23 cellular contexts compared by ENCODE assay signal in the genomic region with DNA sequence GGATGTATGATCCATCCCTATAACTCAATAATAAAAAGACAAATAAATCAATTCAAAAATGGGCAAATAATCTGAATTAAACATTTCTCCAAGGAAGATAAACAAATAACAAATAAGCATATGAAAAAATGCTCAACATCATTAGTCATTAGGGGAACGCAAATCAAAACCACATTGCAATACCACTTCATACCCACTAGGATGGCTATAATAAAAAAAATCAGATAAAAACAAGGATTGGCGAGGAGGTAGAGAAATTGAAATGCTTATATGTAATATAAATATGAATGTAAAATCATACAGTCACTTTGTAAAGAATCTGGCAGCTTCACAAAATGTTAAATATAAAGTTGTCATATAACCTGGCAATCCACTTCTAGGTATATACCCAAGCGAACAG. TPM values are rescaled to one million over a fixed set of nuclear protein-coding genes. Genes with fewer than 3 reads are reported as not detected.
A peak's percentile ranks its signal among the peaks of the same experiment; 100 is the strongest.
DNase-seq lines count a peak whose midpoint lies in the region; ATAC-seq and TF ChIP-seq lines count a peak whose summit lies in the region.
"Had no signal": no experiment of that assay in that cellular context is flagged by ENCODE, and none has a peak within 500 bp of the region (broad histone marks: within the 10 kb centered on the region; RNA-seq: fewer than 3 reads in every experiment).

No MANE protein-coding gene starts in this region.

- H3K27me3 ChIP-seq in SK-N-SH (ENCODE audit: insufficient read depth) (no peaks in the 10 kb centered on the region; the same call in 1 of the 2 replicates), PC-3 (ENCODE audit: low read length) (no peaks in the 10 kb centered on the region), upper lobe of right lung (peaks cover 15% of the 10 kb centered on the region), SJCRH30 (no peaks in the 10 kb centered on the region)
- H3K27me3 ChIP-seq: Peyer's patch had no signal

- no peaks in the 10 kb centered on the region for H3K9me3 ChIP-seq in SK-N-SH
- H3K9me3 ChIP-seq in PC-3 (ENCODE audit: low read length): no peaks in the 10 kb centered on the region
- no peaks in the 10 kb centered on the region for H3K9me3 ChIP-seq in upper lobe of right lung
- no peaks in the 10 kb centered on the region for H3K9me3 ChIP-seq in SJCRH30 (replicated peaks)
- H3K9me3 ChIP-seq: gastroesophageal sphincter, mucosa of descending colon, neutrophil, Peyer's patch, thoracic aorta had no signal

- no peak overlapping the region for H3K27ac ChIP-seq in SK-N-SH (ENCODE audit: low read depth in 2 of 2, low read length in 1 of 2)
- no peak overlapping the region for H3K27ac ChIP-seq in PC-3 (ENCODE audit: low read length)
- no peak overlapping the region for H3K27ac ChIP-seq in upper lobe of right lung
- H3K27ac ChIP-seq in SJCRH30: no peak overlapping the region
- H3K27ac ChIP-seq: gastroesophageal sphincter, neutrophil, Peyer's patch, thoracic aorta had no signal

- no peaks in the 10 kb centered on the region for H4K20me1 ChIP-seq in SK-N-SH (ENCODE audit: insufficient read depth)
- no peaks in the 10 kb centered on the region for H4K20me1 ChIP-seq in PC-3 (ENCODE audit: low read length)

- no peak for TF ChIP-seq EP300 in SK-N-SH (IDR thresholded peaks at IDR 0.05; ENCODE audit: borderline replicate concordance in 1 of 2, low read depth in 1 of 2, low read length in 1 of 2)

- TF ChIP-seq RAD21 in SK-N-SH (IDR thresholded peaks at IDR 0.05; ENCODE audit: low read length): no peak

- H3K79me2 ChIP-seq in SK-N-SH (ENCODE audit: insufficient read depth): no peaks in the 10 kb centered on the region
- no peaks in the 10 kb centered on the region for H3K79me2 ChIP-seq in PC-3 (ENCODE audit: low read length)

- CTCF ChIA-PET in SK-N-SH (lab: Yijun Ruan, JAX): interaction anchor here (1.0 kb wide), 1 partner anchor 259 kb away, joined by 3 read pairs; no protein-coding TSS in a partner anchor
- CTCF ChIA-PET in PC-3 (lab: Charles Lee): no interaction called here

- DNase-seq in SK-N-SH: no peak
- peak; percentile 22 for DNase-seq in PC-3
- DNase-seq in fibroblast of mammary gland (ENCODE audit: low read depth): peak; percentile 17
- DNase-seq in upper lobe of right lung: no peak
- no peak for DNase-seq in NCI-H2081 treated with DMSO at 0.1 percent for 48 hours (lab: John Stamatoyannopoulos, UW)
- DNase-seq in activated naive CD4-positive, alpha-beta T cell (lab: John Stamatoyannopoulos, UW): no peak
- no peak for DNase-seq in SJCRH30
- DNase-seq: activated CD4-positive, alpha-beta T cell treated with anti-CD3 and anti-CD28 coated beads for 4 hours; activated effector memory CD4-positive, alpha-beta T cell treated with Interleukin-2 at 50 U/mL for 16 hours; CD8-positive, alpha-beta T cell; KBM-7; mucosa of descending colon; NCI-H1105 treated with DMSO at 0.1 percent for 48 hours; NCI-H2171; NCI-H774; Peyer's patch; retina had no signal

- H3F3A ChIP-seq in SK-N-SH (replicated peaks; ENCODE audit: insufficient read depth) (no peaks in the 10 kb centered on the region), PC-3 (ENCODE audit: low read length, unreplicated experiment) (no peaks in the 10 kb centered on the region)

- H3K4me3 ChIP-seq in SK-N-SH (ENCODE audit: low read depth in 2 of 2, low read length in 1 of 2) (no peak overlapping the region), PC-3 (ENCODE audit: low read length) (no peak overlapping the region), fibroblast of mammary gland (ENCODE audit: control insufficient read depth, low read depth, low read length) (no peak overlapping the region), upper lobe of right lung (no peak overlapping the region), SJCRH30 (no peak overlapping the region)
- H3K4me3 ChIP-seq: gastroesophageal sphincter, mucosa of descending colon, Peyer's patch, thoracic aorta had no signal

- H3K9me2 ChIP-seq in SK-N-SH: no peaks in the 10 kb centered on the region
- H3K9me2 ChIP-seq in PC-3 (replicated peaks; ENCODE audit: low read length): no peaks in the 10 kb centered on the region

- TF ChIP-seq CTCF in SK-N-SH (IDR thresholded peaks at IDR 0.05) (peak; percentile 39; the same call in 1 of the 2 replicates), PC-3 (conservative IDR thresholded peaks at IDR 0.05; ENCODE audit: low read depth, low read length) (0 out of 2 replicates have a peak, but pooled peaks have one; percentile 18), fibroblast of mammary gland (conservative IDR thresholded peaks at IDR 0.05; ENCODE audit: control insufficient read depth, insufficient read depth, low read depth, low read length) (peak; percentile 25), upper lobe of right lung (IDR thresholded peaks at IDR 0.05) (peak; percentile 24)

- H3K4me2 ChIP-seq in SK-N-SH: no peak overlapping the region
- H3K4me2 ChIP-seq in PC-3 (ENCODE audit: low read length): no peak overlapping the region

- POLR2A ChIA-PET in SK-N-SH (lab: Yijun Ruan, JAX): no interaction called here
- POLR2A ChIA-PET in PC-3 (lab: Charles Lee; ENCODE audit: unreplicated experiment): no interaction called here

- intact Hi-C loops in PC-3 (cut with micrococcal nuclease) (no loop called here), upper lobe of right lung (cut with DNase I) (no loop called here)

- ATAC-seq in SK-N-SH treated with all-trans-retinoic acid at 6 μM for 48 hours (no peak), PC-3 (no peak), upper lobe of right lung (no peak)
- ATAC-seq: CD8-positive, alpha-beta T cell; gastroesophageal sphincter; left lobe of liver; mucosa of descending colon; stimulated activated memory B cell treated with anti-CD40 and anti-IgM and Interleukin-4, amounts not matched to agents 10 μg/mL and 1 μg/mL and 100 μg/mL, for 72 hours had no signal

- no peaks in the 10 kb centered on the region for H3K4me1 ChIP-seq in SK-N-SH (ENCODE audit: control insufficient read depth in 1 of 2, insufficient read depth in 2 of 2, low read depth in 1 of 2, low read length in 1 of 2)
- no peaks in the 10 kb centered on the region for H3K4me1 ChIP-seq in PC-3 (ENCODE audit: insufficient read depth, low read length)
- H3K4me1 ChIP-seq in upper lobe of right lung: no peaks in the 10 kb centered on the region
- H3K4me1 ChIP-seq in SJCRH30: peaks cover 4% of the 10 kb centered on the region; the same call in 1 of the 2 replicates
- H3K4me1 ChIP-seq: gastroesophageal sphincter, Peyer's patch had no signal

- H3K36me3 ChIP-seq in SK-N-SH (replicated peaks in 1 of 2; ENCODE audit: control insufficient read depth in 1 of 2, insufficient read depth in 2 of 2, low read length in 1 of 2) (no peaks in the 10 kb centered on the region), PC-3 (ENCODE audit: low read depth, low read length) (no peaks in the 10 kb centered on the region), upper lobe of right lung (no peaks in the 10 kb centered on the region), SJCRH30 (no peaks in the 10 kb centered on the region)
- H3K36me3 ChIP-seq: gastroesophageal sphincter, neutrophil, Peyer's patch, thoracic aorta had no signal

- WGBS in SK-N-SH (ENCODE audit: low lambda C conversion rate): 67% methylated on average over 3 of the region's 3 CpGs

- H2AFZ ChIP-seq in SK-N-SH (ENCODE audit: low read depth) (no peak overlapping the region), PC-3 (ENCODE audit: low read length) (no peak overlapping the region)

- H3K9ac ChIP-seq in SK-N-SH (no peak overlapping the region), PC-3 (ENCODE audit: low read length) (no peak overlapping the region)

- no TSS peak for BruUV-seq in PC-3 (replicated peaks; lab: Mats Ljungman, UMichigan)

TF ChIP-seq in SK-N-SH, 30 proteins besides CTCF, POLR2A, EP300 and RAD21:
- TF ChIP-seq GATA2 (CRISPR knock-in tag; IDR thresholded peaks at IDR 0.05) (no peak), SIN3A (IDR thresholded peaks at IDR 0.05; ENCODE audit: borderline replicate concordance, low read depth, low read length) (no peak)

TF ChIP-seq in SK-N-SH treated with all-trans-retinoic acid at 6 μM for 48 hours, 23 proteins besides CTCF, POLR2A, EP300 and RAD21 (continues in another document):
- TF ChIP-seq, protein P1, sequence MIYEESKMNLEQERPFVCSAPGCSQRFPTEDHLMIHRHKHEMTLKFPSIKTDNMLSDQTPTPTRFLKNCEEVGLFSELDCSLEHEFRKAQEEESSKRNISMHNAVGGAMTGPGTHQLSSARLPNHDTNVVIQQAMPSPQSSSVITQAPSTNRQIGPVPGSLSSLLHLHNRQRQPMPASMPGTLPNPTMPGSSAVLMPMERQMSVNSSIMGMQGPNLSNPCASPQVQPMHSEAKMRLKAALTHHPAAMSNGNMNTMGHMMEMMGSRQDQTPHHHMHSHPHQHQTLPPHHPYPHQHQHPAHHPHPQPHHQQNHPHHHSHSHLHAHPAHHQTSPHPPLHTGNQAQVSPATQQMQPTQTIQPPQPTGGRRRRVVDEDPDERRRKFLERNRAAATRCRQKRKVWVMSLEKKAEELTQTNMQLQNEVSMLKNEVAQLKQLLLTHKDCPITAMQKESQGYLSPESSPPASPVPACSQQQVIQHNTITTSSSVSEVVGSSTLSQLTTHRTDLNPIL (CRISPR knock-in tag; IDR thresholded peaks at IDR 0.05; ENCODE audit: low read depth): no peak
- no peak for TF ChIP-seq ZC3H10 (CRISPR knock-in tag; IDR thresholded peaks at IDR 0.05)
- no peak for TF ChIP-seq SNAI2 (CRISPR knock-in tag; IDR thresholded peaks at IDR 0.05)
- no peak for TF ChIP-seq ARNTL (CRISPR knock-in tag; IDR thresholded peaks at IDR 0.05; ENCODE audit: borderline replicate concordance, low read depth)
- no peak for TF ChIP-seq PPARA (CRISPR knock-in tag; IDR thresholded peaks at IDR 0.05; ENCODE audit: borderline replicate concordance)
- TF ChIP-seq, protein P2, sequence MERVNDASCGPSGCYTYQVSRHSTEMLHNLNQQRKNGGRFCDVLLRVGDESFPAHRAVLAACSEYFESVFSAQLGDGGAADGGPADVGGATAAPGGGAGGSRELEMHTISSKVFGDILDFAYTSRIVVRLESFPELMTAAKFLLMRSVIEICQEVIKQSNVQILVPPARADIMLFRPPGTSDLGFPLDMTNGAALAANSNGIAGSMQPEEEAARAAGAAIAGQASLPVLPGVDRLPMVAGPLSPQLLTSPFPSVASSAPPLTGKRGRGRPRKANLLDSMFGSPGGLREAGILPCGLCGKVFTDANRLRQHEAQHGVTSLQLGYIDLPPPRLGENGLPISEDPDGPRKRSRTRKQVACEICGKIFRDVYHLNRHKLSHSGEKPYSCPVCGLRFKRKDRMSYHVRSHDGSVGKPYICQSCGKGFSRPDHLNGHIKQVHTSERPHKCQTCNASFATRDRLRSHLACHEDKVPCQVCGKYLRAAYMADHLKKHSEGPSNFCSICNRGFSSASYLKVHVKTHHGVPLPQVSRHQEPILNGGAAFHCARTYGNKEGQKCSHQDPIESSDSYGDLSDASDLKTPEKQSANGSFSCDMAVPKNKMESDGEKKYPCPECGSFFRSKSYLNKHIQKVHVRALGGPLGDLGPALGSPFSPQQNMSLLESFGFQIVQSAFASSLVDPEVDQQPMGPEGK (CRISPR knock-in tag; IDR thresholded peaks at IDR 0.05; ENCODE audit: borderline replicate concordance): no peak
- TF ChIP-seq ISL1 (CRISPR knock-in tag; IDR thresholded peaks at IDR 0.05): no peak

RNA-seq across cellular contexts. Expression of a gene that starts 52.3 kb away (rescaled TPM):
- 142 and 199 TPM in 2 replicates for polyA plus RNA-seq in SK-N-SH (2012; rRNA removed)
- 233 and 412 TPM in 2 replicates for polyA plus RNA-seq in SK-N-SH (2012; cell fraction: cytosol; rRNA removed)
- 49.2 and 52.3 TPM in 2 replicates for polyA plus RNA-seq in SK-N-SH (2012; cell fraction: nucleus; rRNA removed)
- 108 and 119 TPM in 2 replicates for total RNA-seq in PC-3 (2014; rRNA removed)
- 120 TPM for total RNA-seq in upper lobe of right lung
- 661 and 707 TPM in 2 replicates for total RNA-seq in SJCRH30 (2014; rRNA removed; shearing (Covaris generic))

Comparison
In these comparisons a context has a peak if more than half of its experiments do, and no peak if none do; other contexts are left out.
1. DNase-seq: peak in PC-3 (single experiment) and fibroblast of mammary gland (single experiment); none in SK-N-SH (single experiment), upper lobe of right lung (single experiment), NCI-H2081 treated with DMSO at 0.1 percent for 48 hours (single experiment), activated naive CD4-positive, alpha-beta T cell (0 of 4) and SJCRH30 (0 of 2).
2. Peak in every context shown above with its lines, with median percentiles within 50 percentile points of each other: CTCF ChIP-seq.